ENCODE assay signal across 17 cellular contexts in genomic region chr11:66280428-66280827, GRCh38. TPM values are rescaled to one million over a fixed set of nuclear protein-coding genes. Genes with fewer than 3 reads are reported as not detected.
A peak's percentile ranks its signal among the peaks of the same experiment; 100 is the strongest.
DNase-seq lines count a peak whose midpoint lies in the region; ATAC-seq, FAIRE-seq and TF ChIP-seq lines count a peak whose summit lies in the region.
"Had no signal": no experiment of that assay in that cellular context is flagged by ENCODE, and none has a peak within 500 bp of the region (broad histone marks: within the 10 kb centered on the region; RNA-seq: fewer than 3 reads in every experiment).

No MANE protein-coding gene starts in this region.

- no peak for TF ChIP-seq EP300 in GM12878 (IDR thresholded peaks at IDR 0.05; ENCODE audit: borderline replicate concordance in 1 of 2, control insufficient read depth in 1 of 2, low read depth in 2 of 2, low read length in 2 of 2)
- TF ChIP-seq EP300 in ovary (IDR thresholded peaks at IDR 0.05): no peak

- SMC1A ChIA-PET in GM12878 (lab: Charles Lee; ENCODE audit: uncharacterized antibody, unreplicated experiment): interaction anchor here (1.0 to 3.4 kb wide), 2 partner anchors 9 to 13 kb away, joined by 3 to 10 read pairs; partner anchors contain the start of gene RAB1B

- H3K9me3 ChIP-seq in GM12878 (replicated peaks; ENCODE audit: control insufficient read depth, insufficient read depth, low read length): no peaks in the 10 kb centered on the region
- H3K9me3 ChIP-seq in ovary: no peaks in the 10 kb centered on the region
- H3K9me3 ChIP-seq: adrenal gland, heart right ventricle, lower lobe of right lung, thyroid gland had no signal

- no peak overlapping the region for H2AFZ ChIP-seq in GM12878 (ENCODE audit: control insufficient read depth, low read depth, low read length)

- CTCF ChIA-PET in GM12878 (lab: Yijun Ruan, JAX): interaction anchor here (0.8 to 3.3 kb wide), 5 partner anchors 8 to 59 kb away, joined by 3 to 29 read pairs (median 7); partner anchors contain the start of genes RIN1 and YIF1A

- H3K27me3 ChIP-seq in GM12878 (replicated peaks in 1 of 2; ENCODE audit: control insufficient read depth in 2 of 2, insufficient read depth in 2 of 2, low read length in 1 of 2) (no peaks in the 10 kb centered on the region), ovary (no peaks in the 10 kb centered on the region)
- H3K27me3 ChIP-seq: adrenal gland, thyroid gland had no signal

- POLR2A ChIA-PET in GM12878 (lab: Charles Lee): interaction anchor here (1.0 to 2.0 kb wide), 3 partner anchors 9 to 12 kb away, joined by 4 to 7 read pairs (median 5); partner anchors contain the start of genes RAB1B and YIF1A

- no TSS peak for BruUV-seq in GM12878 (replicated peaks; lab: Mats Ljungman, UMichigan)

- no peak for TF ChIP-seq RAD21 in GM12878 (IDR thresholded peaks at IDR 0.05; ENCODE audit: insufficient read depth, low read depth, low read length)

- DNase-seq in Daoy (ENCODE audit: low read depth) (peak; percentile 72), NCI-H1092 treated with DMSO at 0.1 percent for 48 hours (lab: John Stamatoyannopoulos, UW) (peak; percentile 43), GM12878 (ENCODE audit: low read depth, low spot score) (no peak), ovary (peak in 3 of 5 donors; percentile 28 to 54 (median 42)), NCI-H1436 treated with DMSO at 0.1 percent for 48 hours (lab: John Stamatoyannopoulos, UW) (no peak), GM19238 (ENCODE audit: insufficient read length, low spot score) (no peak)
- DNase-seq in activated naive CD4-positive, alpha-beta T cell treated with Interleukin-2 at 50 U/mL for 16 hours: no peak
- DNase-seq: DMS79 treated with DMSO at 0.1 percent for 48 hours, heart right ventricle, lower lobe of right lung, NCI-H2107, SHP77 treated with DMSO at 0.1 percent for 48 hours, T-helper 2 cell, thyroid gland had no signal

- H3K36me3 ChIP-seq in GM12878 (ENCODE audit: control insufficient read depth in 2 of 2, insufficient read depth in 2 of 2, low read length in 1 of 2) (peaks cover 0 to 9% of the 10 kb centered on the region in 2 experiments), ovary (no peaks in the 10 kb centered on the region)

- no peak for FAIRE-seq in GM12878 (lab: Jason Lieb, UNC)

- RAD21 ChIA-PET in GM12878 (lab: Charles Lee; ENCODE audit: unreplicated experiment): interaction anchor here (1.0 to 1.7 kb wide), 2 partner anchors 12 to 26 kb away, joined by 4 to 9 read pairs; partner anchors contain the start of gene RAB1B

- no peak overlapping the region for H3K4me2 ChIP-seq in GM12878 (ENCODE audit: control insufficient read depth, insufficient read depth)

- TF ChIP-seq CTCF in GM12878 (IDR thresholded peaks at IDR 0.05 in 2 of 3, conservative IDR thresholded peaks at IDR 0.05 in 1 of 3; ENCODE audit: control insufficient read depth in 2 of 3, extremely low read depth in 1 of 3, insufficient read depth in 1 of 3, low read depth in 3 of 3, low read length in 3 of 3) (no peak), ovary (IDR thresholded peaks at IDR 0.05) (no peak)

- in situ Hi-C loops in GM12878 (cut with MboI): no loop called here

- no peak overlapping the region for H3K9ac ChIP-seq in GM12878 (ENCODE audit: control insufficient read depth, insufficient read depth, low read length)

- 91% methylated on average over 8 of the region's 14 CpGs for WGBS in GM12878 (ENCODE audit: insufficient coverage, insufficient replicate concordance, low lambda C conversion rate, missing lambda C conversion rate)
- WGBS in ovary, 3 donors: 81 to 93% (median 86%) methylated on average over 14 of the region's 14 CpGs

- TF ChIP-seq POLR2A in GM12878 (IDR thresholded peaks at IDR 0.05; ENCODE audit: low read depth, low read length): peak; percentile 60
- no peak for TF ChIP-seq POLR2A in ovary (IDR thresholded peaks at IDR 0.05)

- no peak overlapping the region for H3K4me3 ChIP-seq in GM12878
- H3K4me3 ChIP-seq in ovary: no peak overlapping the region
- H3K4me3 ChIP-seq: adrenal gland, heart right ventricle, lower lobe of right lung, thyroid gland had no signal

- no peaks in the 10 kb centered on the region for H3K79me2 ChIP-seq in GM12878 (ENCODE audit: control insufficient read depth, insufficient read depth, low read length)

- H3K4me1 ChIP-seq in GM12878 (ENCODE audit: control insufficient read depth, insufficient read depth, low read length): peaks cover 12% of the 10 kb centered on the region
- peaks cover 5% of the 10 kb centered on the region for H3K4me1 ChIP-seq in ovary (ENCODE audit: insufficient read depth)

- H3K27ac ChIP-seq in GM12878 (ENCODE audit: control insufficient read depth, insufficient read depth) (no peak overlapping the region), ovary (no peak overlapping the region)
- H3K27ac ChIP-seq: heart right ventricle, lower lobe of right lung, thyroid gland had no signal

- intact Hi-C loops in GM12878 (cut with micrococcal nuclease; ENCODE audit: unreplicated experiment): no loop called here
- intact Hi-C loops in ovary (cut with DNase I): loop anchor here in 2 of 4 donors (5.0 to 10.0 kb wide), 3 partner anchors 54 to 63 kb away; partner anchors contain the start of gene RIN1 (in 1 of the 2)

- H4K20me1 ChIP-seq in GM12878 (ENCODE audit: control insufficient read depth, insufficient read depth): no peaks in the 10 kb centered on the region; the same call in 1 of the 2 replicates

- ATAC-seq in GM12878: no peak
- ATAC-seq: heart right ventricle, lower lobe of right lung had no signal

RNA-seq across cellular contexts. Expression of gene CNIH2, which starts 2.5 kb away (rescaled TPM):
- total RNA-seq in Daoy (2014; rRNA removed; shearing (Covaris generic)): 0.40 and 0.98 TPM in 2 replicates
- total RNA-seq in GM12878 (2013; cell fraction: nucleolus; rRNA removed): 0.32 and 0.58 TPM in 2 replicates
- 0.38 and 0.62 TPM in 2 replicates for total RNA-seq in GM12878 (2014; rRNA removed)
- 0.23 and 0.27 TPM in 2 replicates for total RNA-seq in GM12878 (2014; rRNA removed; fragmentation: Illumina TruSeq; extraction: Trizol)
- total RNA-seq in GM12878 (2021): 1.2 and 2.0 TPM in 2 replicates
- 0.29 TPM for polyA plus RNA-seq in GM12878 (2011; ENCODE audit: low read depth)
- polyA plus RNA-seq in GM12878 (2011; rRNA removed): 0.73 and 0.76 TPM in 2 replicates
- 0.90 and 1.0 TPM in 2 replicates for polyA plus RNA-seq in GM12878 (2011; cell fraction: cytosol; rRNA removed)
- 2.7 and 2.9 TPM in 2 replicates for polyA plus RNA-seq in GM12878 (2011; cell fraction: nucleus; rRNA removed)
- polyA plus RNA-seq in GM12878 (2012): 0.77 and 0.97 TPM in 2 replicates
- 0.82 and 0.90 TPM in 2 replicates for polyA plus RNA-seq in GM12878 (2014; fragmentation: Illumina TruSeq; extraction: Trizol)
- polyA plus RNA-seq in GM12878 (2014; fragmentation: Nextera tagmentation; extraction: Ambion mirVana): under 1 TPM in 1 of 2 experiments, not detected in 1; 0.07 TPM
- 1.0 and 1.3 TPM in 2 replicates for polyA plus RNA-seq in GM12878 (2014; rRNA removed)
- polyA plus RNA-seq in GM12878 (2016; fragmentation: Nextera tagmentation; extraction: Ambion mirVana): under 1 TPM in 1 of 2 experiments, not detected in 1; 0.19 TPM
- polyA minus RNA-seq in GM12878 (2011; rRNA and poly(A)+ RNA removed): 1.1 TPM in 1 of 2 replicates, not detected in the other
- not detected in 2 replicates for polyA minus RNA-seq in GM12878 (2011; cell fraction: cytosol; rRNA and poly(A)+ RNA removed)
- polyA minus RNA-seq in GM12878 (2011; cell fraction: nucleus; rRNA and poly(A)+ RNA removed): 0.24 and 0.57 TPM in 2 replicates
- 1 to 10 TPM in 2 of 7 donors, under 1 TPM in 4, not detected in 1; 0.33 to 2.5 (median 0.85) TPM for total RNA-seq in ovary
- polyA plus RNA-seq in ovary: under 1 TPM; 0.36 to 0.48 TPM
- total RNA-seq: thyroid gland had no signal
- polyA plus RNA-seq: CD14-positive monocyte had no signal

RNA-seq across cellular contexts. Expression of gene YIF1A, which starts 8.5 kb away (rescaled TPM):
- total RNA-seq in Daoy (2014; rRNA removed; shearing (Covaris generic)): 135 and 143 TPM in 2 replicates
- 40.4 and 41.0 TPM in 2 replicates for total RNA-seq in GM12878 (2013; cell fraction: nucleolus; rRNA removed)
- 97.7 and 123 TPM in 2 replicates for total RNA-seq in GM12878 (2014; rRNA removed)
- total RNA-seq in GM12878 (2014; rRNA removed; fragmentation: Illumina TruSeq; extraction: Trizol): 30.4 and 37.3 TPM in 2 replicates
- 84.0 and 91.0 TPM in 2 replicates for total RNA-seq in GM12878 (2021)
- polyA plus RNA-seq in GM12878 (2011; ENCODE audit: low read depth): 66.9 TPM
- polyA plus RNA-seq in GM12878 (2011; rRNA removed): 17.2 and 40.2 TPM in 2 replicates
- 108 and 130 TPM in 2 replicates for polyA plus RNA-seq in GM12878 (2011; cell fraction: cytosol; rRNA removed)
- polyA plus RNA-seq in GM12878 (2011; cell fraction: nucleus; rRNA removed): 81.0 and 87.6 TPM in 2 replicates
- 63.6 and 76.4 TPM in 2 replicates for polyA plus RNA-seq in GM12878 (2012)
- polyA plus RNA-seq in GM12878 (2014; fragmentation: Illumina TruSeq; extraction: Trizol): 40.0 and 52.5 TPM in 2 replicates
- 10 to 100 TPM in 1 of 2 experiments, 1 to 10 TPM in 1; 6.6 to 17.5 TPM for polyA plus RNA-seq in GM12878 (2014; fragmentation: Nextera tagmentation; extraction: Ambion mirVana)
- polyA plus RNA-seq in GM12878 (2014; rRNA removed): 93.2 and 96.0 TPM in 2 replicates
- 100 to 1,000 TPM; 111 to 128 TPM for polyA plus RNA-seq in GM12878 (2016; fragmentation: Nextera tagmentation; extraction: Ambion mirVana)
- polyA minus RNA-seq in GM12878 (2011; rRNA and poly(A)+ RNA removed): 65.0 and 103 TPM in 2 replicates
- polyA minus RNA-seq in GM12878 (2011; cell fraction: cytosol; rRNA and poly(A)+ RNA removed): 46.4 and 50.5 TPM in 2 replicates
- 21.9 and 37.2 TPM in 2 replicates for polyA minus RNA-seq in GM12878 (2011; cell fraction: nucleus; rRNA and poly(A)+ RNA removed)
- 10 to 100 TPM; 43.8 to 91.0 (median 67.5) TPM for total RNA-seq in ovary
- 10 to 100 TPM; 39.3 to 63.9 TPM for polyA plus RNA-seq in ovary

RNA-seq across cellular contexts. Expression of gene TMEM151A, which starts 11.3 kb away (rescaled TPM):
- 0.60 TPM in 1 of 2 replicates, not detected in the other for total RNA-seq in Daoy (2014; rRNA removed; shearing (Covaris generic))
- not detected in 2 replicates for total RNA-seq in GM12878 (2013; cell fraction: nucleolus; rRNA removed)
- total RNA-seq in GM12878 (2014; rRNA removed) (not detected in 2 replicates), GM12878 (2014; rRNA removed; fragmentation: Illumina TruSeq; extraction: Trizol) (not detected in 2 replicates), GM12878 (2021) (0.11 TPM in 1 of 2 replicates, not detected in the other), ovary (10 to 100 TPM in 1 of 7 donors, under 1 TPM in 3, not detected in 3; 0.20 to 10.8 (median 0.60) TPM)
- not detected for polyA plus RNA-seq in GM12878 (2011; ENCODE audit: low read depth)
- polyA plus RNA-seq in GM12878 (2011; rRNA removed) (not detected in 2 replicates), GM12878 (2014; fragmentation: Illumina TruSeq; extraction: Trizol) (not detected in 2 replicates), GM12878 (2014; fragmentation: Nextera tagmentation; extraction: Ambion mirVana) (not detected), GM12878 (2014; rRNA removed) (0.04 TPM in 1 of 2 replicates, not detected in the other), GM12878 (2016; fragmentation: Nextera tagmentation; extraction: Ambion mirVana) (not detected), ovary (under 1 TPM in 1 of 2 donors, not detected in 1; 0.15 TPM)
- polyA plus RNA-seq in GM12878 (2011; cell fraction: cytosol; rRNA removed): 0.03 TPM in 1 of 2 replicates, not detected in the other
- polyA plus RNA-seq in GM12878 (2011; cell fraction: nucleus; rRNA removed): not detected in 2 replicates
- polyA plus RNA-seq in GM12878 (2012): 0.07 TPM in 1 of 2 replicates, not detected in the other
- not detected in 2 replicates for polyA minus RNA-seq in GM12878 (2011; rRNA and poly(A)+ RNA removed)
- polyA minus RNA-seq in GM12878 (2011; cell fraction: cytosol; rRNA and poly(A)+ RNA removed): not detected in 2 replicates
- not detected in 2 replicates for polyA minus RNA-seq in GM12878 (2011; cell fraction: nucleus; rRNA and poly(A)+ RNA removed)
- total RNA-seq: lower lobe of right lung, M059J had no signal
- polyA plus RNA-seq: CD14-positive monocyte had no signal

RNA-seq across cellular contexts. Expression of gene RAB1B, which starts 12.0 kb away (rescaled TPM):
- 77.0 and 84.4 TPM in 2 replicates for total RNA-seq in Daoy (2014; rRNA removed; shearing (Covaris generic))
- total RNA-seq in GM12878 (2013; cell fraction: nucleolus; rRNA removed): 16.5 and 17.0 TPM in 2 replicates
- total RNA-seq in GM12878 (2014; rRNA removed) (130 and 142 TPM in 2 replicates), GM12878 (2014; rRNA removed; fragmentation: Illumina TruSeq; extraction: Trizol) (61.7 and 69.3 TPM in 2 replicates), GM12878 (2021) (138 and 150 TPM in 2 replicates), ovary (100 to 1,000 TPM in 5 of 7 donors, 10 to 100 TPM in 2; 54.6 to 140 (median 119) TPM)
- polyA plus RNA-seq in GM12878 (2011; ENCODE audit: low read depth): 39.7 TPM
- polyA plus RNA-seq in GM12878 (2011; rRNA removed) (53.4 and 130 TPM in 2 replicates), GM12878 (2014; fragmentation: Illumina TruSeq; extraction: Trizol) (65.1 and 117 TPM in 2 replicates), GM12878 (2014; fragmentation: Nextera tagmentation; extraction: Ambion mirVana) (10 to 100 TPM; 10.4 to 15.6 TPM), GM12878 (2014; rRNA removed) (193 and 221 TPM in 2 replicates), GM12878 (2016; fragmentation: Nextera tagmentation; extraction: Ambion mirVana) (10 to 100 TPM; 66.1 to 76.4 TPM), ovary (100 to 1,000 TPM in 1 of 2 donors, 10 to 100 TPM in 1; 57.1 to 132 TPM)
- 222 and 264 TPM in 2 replicates for polyA plus RNA-seq in GM12878 (2011; cell fraction: cytosol; rRNA removed)
- 109 and 129 TPM in 2 replicates for polyA plus RNA-seq in GM12878 (2011; cell fraction: nucleus; rRNA removed)
- polyA plus RNA-seq in GM12878 (2012): 97.6 and 106 TPM in 2 replicates
- 105 and 171 TPM in 2 replicates for polyA minus RNA-seq in GM12878 (2011; rRNA and poly(A)+ RNA removed)
- 62.7 and 73.4 TPM in 2 replicates for polyA minus RNA-seq in GM12878 (2011; cell fraction: cytosol; rRNA and poly(A)+ RNA removed)
- polyA minus RNA-seq in GM12878 (2011; cell fraction: nucleus; rRNA and poly(A)+ RNA removed): 14.0 and 21.5 TPM in 2 replicates

RNA-seq across cellular contexts. Expression of gene KLC2, which starts 22.9 kb away (rescaled TPM):
- total RNA-seq in Daoy (2014; rRNA removed; shearing (Covaris generic)): 14.2 and 22.5 TPM in 2 replicates
- total RNA-seq in GM12878 (2013; cell fraction: nucleolus; rRNA removed): 28.6 and 37.5 TPM in 2 replicates
- 10.2 and 10.3 TPM in 2 replicates for total RNA-seq in GM12878 (2014; rRNA removed)
- 6.2 and 9.6 TPM in 2 replicates for total RNA-seq in GM12878 (2014; rRNA removed; fragmentation: Illumina TruSeq; extraction: Trizol)
- total RNA-seq in GM12878 (2021): 29.9 and 35.0 TPM in 2 replicates
- 7.6 TPM for polyA plus RNA-seq in GM12878 (2011; ENCODE audit: low read depth)
- 3.4 and 9.4 TPM in 2 replicates for polyA plus RNA-seq in GM12878 (2011; rRNA removed)
- polyA plus RNA-seq in GM12878 (2011; cell fraction: cytosol; rRNA removed): 10.8 and 15.5 TPM in 2 replicates
- polyA plus RNA-seq in GM12878 (2011; cell fraction: nucleus; rRNA removed): 66.8 and 75.2 TPM in 2 replicates
- 11.2 and 12.3 TPM in 2 replicates for polyA plus RNA-seq in GM12878 (2012)
- polyA plus RNA-seq in GM12878 (2014; fragmentation: Illumina TruSeq; extraction: Trizol): 3.2 and 10.3 TPM in 2 replicates
- polyA plus RNA-seq in GM12878 (2014; fragmentation: Nextera tagmentation; extraction: Ambion mirVana): under 1 TPM in 1 of 2 experiments, not detected in 1; 0.14 TPM
- polyA plus RNA-seq in GM12878 (2014; rRNA removed): 22.3 and 31.5 TPM in 2 replicates
- polyA plus RNA-seq in GM12878 (2016; fragmentation: Nextera tagmentation; extraction: Ambion mirVana): 10 to 100 TPM; 15.2 to 18.8 TPM
- polyA minus RNA-seq in GM12878 (2011; rRNA and poly(A)+ RNA removed): 19.8 and 22.3 TPM in 2 replicates
- polyA minus RNA-seq in GM12878 (2011; cell fraction: cytosol; rRNA and poly(A)+ RNA removed): 15.5 and 15.6 TPM in 2 replicates
- polyA minus RNA-seq in GM12878 (2011; cell fraction: nucleus; rRNA and poly(A)+ RNA removed): 15.0 and 23.2 TPM in 2 replicates
- total RNA-seq in ovary: 10 to 100 TPM; 15.7 to 47.8 (median 38.8) TPM
- 10 to 100 TPM in 1 of 2 donors, 1 to 10 TPM in 1; 4.6 to 19.4 TPM for polyA plus RNA-seq in ovary

Comparison
In these comparisons a context has a peak if more than half of its experiments do, and no peak if none do; other contexts are left out.
1. DNase-seq: peak in Daoy (single experiment), NCI-H1092 treated with DMSO at 0.1 percent for 48 hours (single experiment) and ovary (3 of 5); none in GM12878 (single experiment), NCI-H1436 treated with DMSO at 0.1 percent for 48 hours (single experiment), activated naive CD4-positive, alpha-beta T cell treated with Interleukin-2 at 50 U/mL for 16 hours (single experiment) and GM19238 (single experiment).